In the genomic region with DNA sequence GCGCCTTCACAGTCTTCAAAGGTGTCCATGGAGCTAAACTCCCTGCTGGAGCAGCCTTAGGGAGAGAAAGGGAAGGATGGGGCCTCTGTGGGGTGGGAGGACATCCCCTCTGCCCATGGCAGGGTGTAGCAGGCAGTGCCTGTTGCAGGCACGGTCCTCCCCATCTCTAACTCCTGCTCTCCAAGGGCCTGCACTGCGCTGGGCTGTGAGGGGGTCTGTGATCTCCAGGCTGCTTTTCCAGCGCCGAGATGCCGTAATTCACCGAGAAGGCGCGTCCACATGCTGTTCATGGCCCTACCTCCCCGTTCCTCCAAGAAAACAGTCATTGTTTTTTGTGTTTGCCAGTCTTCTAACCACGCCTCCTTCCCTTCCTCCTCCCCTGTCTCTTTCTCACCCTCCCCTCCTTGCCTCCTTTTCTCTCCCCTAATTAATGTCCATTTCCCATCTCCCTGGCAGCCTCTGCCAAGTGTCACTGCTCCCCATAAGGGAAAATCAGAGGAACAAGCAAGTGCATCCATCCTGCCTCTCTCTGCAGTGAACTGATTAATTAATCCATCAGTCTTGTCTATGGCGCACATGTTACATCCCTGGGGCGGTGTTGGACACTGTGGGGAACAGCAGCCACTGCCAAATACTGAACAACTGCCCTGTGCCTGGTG, we compare ENCODE assay signal across 14 cellular contexts. TPM values are rescaled to one million over a fixed set of nuclear protein-coding genes. Genes with fewer than 3 reads are reported as not detected.
DNase-seq lines count a peak whose midpoint lies in the region; ATAC-seq and TF ChIP-seq lines count a peak whose summit lies in the region.
"Had no signal": no experiment of that assay in that cellular context is flagged by ENCODE, and none has a peak within 500 bp of the region (broad histone marks: within the 10 kb centered on the region; RNA-seq: fewer than 3 reads in every experiment).

No MANE protein-coding gene starts in this region.

- H3K27me3 Mint-ChIP-seq in activated T-cell treated with anti-CD3 and anti-CD28 coated beads, Interleukin-2, amount 50 U/mL, for 72 hours (ENCODE audit: low read depth), result peaks cover 19% of the 10 kb centered on the region
- peaks cover 29% of the 10 kb centered on the region for H3K27me3 Mint-ChIP-seq in activated T-cell treated with anti-CD3 and anti-CD28 coated beads, Interleukin-2, amount 50 U/mL, for 4 hours (ENCODE audit: low read depth)
- H3K27me3 Mint-ChIP-seq in activated T-helper 2 cell treated with anti-CD3 and anti-CD28 coated beads, Interferon-gamma antibody, Interleukin-2, Interleukin-4, amounts not matched to agents 10 μg/mL and 5 μg/mL and 100 μg/mL, durations not matched to agents 14 hours and 24 hours and 36 hours (ENCODE audit: low read depth), result peaks cover 35% of the 10 kb centered on the region

- TF ChIP-seq CTCF in SK-N-SH (IDR thresholded peaks at IDR 0.05), result no peak

- DNase-seq in activated T-cell treated with anti-CD3 and anti-CD28 coated beads, Interleukin-2, amount 50 U/mL, for 72 hours, result no peak
- no peak for DNase-seq in activated T-cell treated with anti-CD3 and anti-CD28 coated beads, Interleukin-2, amount 50 U/mL, for 4 hours
- DNase-seq in activated T-helper 2 cell treated with anti-CD3 and anti-CD28 coated beads, Interferon-gamma antibody, Interleukin-2, Interleukin-4, amounts not matched to agents 10 μg/mL and 5 μg/mL and 100 μg/mL, durations not matched to agents 14 hours and 24 hours and 36 hours (ENCODE audit: low spot score), result no peak
- DNase-seq in SK-N-SH, result no peak
- no peak for DNase-seq in KG1 (lab: John Stamatoyannopoulos, UW)
- DNase-seq: GF-D8, HCEC 1CT, mesenchymal stem cell, NCI-H2171, SHP77 had no signal

- peak overlapping the region; percentile 22 to 89 for H3K4me3 Mint-ChIP-seq in activated T-cell treated with anti-CD3 and anti-CD28 coated beads, Interleukin-2, amount 50 U/mL, for 72 hours
- H3K4me3 Mint-ChIP-seq in activated T-cell treated with anti-CD3 and anti-CD28 coated beads, Interleukin-2, amount 50 U/mL, for 4 hours, result no peak overlapping the region
- peak overlapping the region; percentile 30 for H3K4me3 Mint-ChIP-seq in activated T-helper 2 cell treated with anti-CD3 and anti-CD28 coated beads, Interferon-gamma antibody, Interleukin-2, Interleukin-4, amounts not matched to agents 10 μg/mL and 5 μg/mL and 100 μg/mL, durations not matched to agents 14 hours and 24 hours and 36 hours (ENCODE audit: low read depth)

- H3K27ac Mint-ChIP-seq in activated T-cell treated with anti-CD3 and anti-CD28 coated beads, Interleukin-2, amount 50 U/mL, for 72 hours, result no peak overlapping the region
- H3K27ac Mint-ChIP-seq in activated T-helper 2 cell treated with anti-CD3 and anti-CD28 coated beads, Interferon-gamma antibody, Interleukin-2, Interleukin-4, amounts not matched to agents 10 μg/mL and 5 μg/mL and 100 μg/mL, durations not matched to agents 14 hours and 24 hours and 36 hours, result no peak overlapping the region

- no peak for TF ChIP-seq RAD21 in SK-N-SH (IDR thresholded peaks at IDR 0.05; ENCODE audit: low read length)

- no peaks in the 10 kb centered on the region for H3K36me3 ChIP-seq in iPS-18a (ENCODE audit: control insufficient read depth, low read depth, low read length)
- no peaks in the 10 kb centered on the region for H3K36me3 ChIP-seq in skeletal muscle satellite cell (ENCODE audit: insufficient read depth, low read length)
- H3K36me3 ChIP-seq in SK-N-SH (replicated peaks in 1 of 2; ENCODE audit: control insufficient read depth in 1 of 2, insufficient read depth in 2 of 2, low read length in 1 of 2), result no peaks in the 10 kb centered on the region

- intact Hi-C loops in activated T-helper 2 cell treated with anti-CD3 and anti-CD28 coated beads, Interferon-gamma antibody, Interleukin-2, Interleukin-4, amounts not matched to agents 10 μg/mL and 5 μg/mL and 100 μg/mL, durations not matched to agents 14 hours and 24 hours and 36 hours (cut with micrococcal nuclease), result no loop called here

- H3K9me2 ChIP-seq in SK-N-SH, result no peaks in the 10 kb centered on the region

- peak overlapping the region; percentile 97 for H3K4me2 ChIP-seq in skeletal muscle satellite cell (ENCODE audit: low read length)
- no peak overlapping the region for H3K4me2 ChIP-seq in SK-N-SH

- H2AFZ ChIP-seq in SK-N-SH (ENCODE audit: low read depth), result no peak overlapping the region

- no peaks in the 10 kb centered on the region for H3K36me3 Mint-ChIP-seq in activated T-cell treated with anti-CD3 and anti-CD28 coated beads, Interleukin-2, amount 50 U/mL, for 72 hours (ENCODE audit: insufficient read depth in 2 of 2)
- H3K36me3 Mint-ChIP-seq in activated T-cell treated with anti-CD3 and anti-CD28 coated beads, Interleukin-2, amount 50 U/mL, for 4 hours (ENCODE audit: insufficient read depth), result no peaks in the 10 kb centered on the region
- no peaks in the 10 kb centered on the region for H3K36me3 Mint-ChIP-seq in activated T-helper 2 cell treated with anti-CD3 and anti-CD28 coated beads, Interferon-gamma antibody, Interleukin-2, Interleukin-4, amounts not matched to agents 10 μg/mL and 5 μg/mL and 100 μg/mL, durations not matched to agents 14 hours and 24 hours and 36 hours (ENCODE audit: low read depth)

- CTCF ChIA-PET in SK-N-SH (lab: Yijun Ruan, JAX), result interaction anchor here (0.7 to 14.2 kb wide), 9 partner anchors 9 to 242 kb away, joined by 3 to 361 read pairs (median 5); a partner anchor contains a TSS

- no peaks in the 10 kb centered on the region for H3K79me2 ChIP-seq in SK-N-SH (ENCODE audit: insufficient read depth)

- ATAC-seq in activated T-cell treated with anti-CD3 and anti-CD28 coated beads, Interleukin-2, amount 50 U/mL, for 72 hours (replicated peaks in 1 of 2), result no peak
- ATAC-seq in activated T-cell treated with anti-CD3 and anti-CD28 coated beads, Interleukin-2, amount 50 U/mL, for 4 hours, result no peak
- ATAC-seq in GM18870 (IDR thresholded peaks at IDR 0.05; ENCODE audit: unreplicated experiment), result no peak

- no peak overlapping the region for H3K9ac ChIP-seq in iPS-18a (ENCODE audit: low read length)
- no peak overlapping the region for H3K9ac ChIP-seq in skeletal muscle satellite cell (ENCODE audit: low read depth, low read length)
- H3K9ac ChIP-seq in SK-N-SH, result no peak overlapping the region

- no peaks in the 10 kb centered on the region for H4K20me1 ChIP-seq in SK-N-SH (ENCODE audit: insufficient read depth)

- H3K27ac ChIP-seq in iPS-18a (ENCODE audit: low read length) (no peak overlapping the region), SK-N-SH (ENCODE audit: low read depth in 2 of 2, low read length in 1 of 2) (no peak overlapping the region)

- H3K4me3 ChIP-seq in iPS-18a (ENCODE audit: low read length) (peak overlapping the region; percentile 73), skeletal muscle satellite cell (ENCODE audit: low read length) (no peak overlapping the region), SK-N-SH (ENCODE audit: low read depth in 2 of 2, low read length in 1 of 2) (no peak overlapping the region)

- POLR2A ChIA-PET in SK-N-SH (lab: Yijun Ruan, JAX), result no interaction called here

- TF ChIP-seq EP300 in SK-N-SH (IDR thresholded peaks at IDR 0.05; ENCODE audit: borderline replicate concordance in 1 of 2, low read depth in 1 of 2, low read length in 1 of 2), result no peak

- H3K9me3 ChIP-seq in iPS-18a (ENCODE audit: control insufficient read depth, low read depth, low read length) (no peaks in the 10 kb centered on the region), skeletal muscle satellite cell (replicated peaks; ENCODE audit: low read length) (no peaks in the 10 kb centered on the region), SK-N-SH (no peaks in the 10 kb centered on the region)

- H3K4me1 ChIP-seq in iPS-18a (ENCODE audit: control insufficient read depth, low read depth, low read length) (peaks cover 6% of the 10 kb centered on the region), skeletal muscle satellite cell (ENCODE audit: control insufficient read depth, insufficient read depth, low read length) (peaks cover 19% of the 10 kb centered on the region), SK-N-SH (ENCODE audit: control insufficient read depth in 1 of 2, insufficient read depth in 2 of 2, low read depth in 1 of 2, low read length in 1 of 2) (peaks cover 2 to 15% of the 10 kb centered on the region in 2 experiments; a peak in 3 of 4 replicates)

- H3F3A ChIP-seq in SK-N-SH (replicated peaks; ENCODE audit: insufficient read depth), result peaks cover 3% of the 10 kb centered on the region

- H3K27me3 ChIP-seq in iPS-18a (ENCODE audit: control insufficient read depth, insufficient read depth, low read length) (peaks cover 33% of the 10 kb centered on the region), skeletal muscle satellite cell (ENCODE audit: control insufficient read depth, insufficient read depth, low read length) (peaks cover 5% of the 10 kb centered on the region), SK-N-SH (ENCODE audit: insufficient read depth) (no peaks in the 10 kb centered on the region)

- H3K9me3 Mint-ChIP-seq in activated T-cell treated with anti-CD3 and anti-CD28 coated beads, Interleukin-2, amount 50 U/mL, for 72 hours, result no peaks in the 10 kb centered on the region
- H3K9me3 Mint-ChIP-seq in activated T-cell treated with anti-CD3 and anti-CD28 coated beads, Interleukin-2, amount 50 U/mL, for 4 hours, result no peaks in the 10 kb centered on the region
- H3K9me3 Mint-ChIP-seq in activated T-helper 2 cell treated with anti-CD3 and anti-CD28 coated beads, Interferon-gamma antibody, Interleukin-2, Interleukin-4, amounts not matched to agents 10 μg/mL and 5 μg/mL and 100 μg/mL, durations not matched to agents 14 hours and 24 hours and 36 hours, result no peaks in the 10 kb centered on the region

- WGBS in SK-N-SH (ENCODE audit: low lambda C conversion rate), result 80% methylated on average over 12 of the region's 13 CpGs

- peaks cover 25% of the 10 kb centered on the region for H3K4me1 Mint-ChIP-seq in activated T-cell treated with anti-CD3 and anti-CD28 coated beads, Interleukin-2, amount 50 U/mL, for 72 hours (ENCODE audit: low read depth)
- peaks cover 11% of the 10 kb centered on the region for H3K4me1 Mint-ChIP-seq in activated T-cell treated with anti-CD3 and anti-CD28 coated beads, Interleukin-2, amount 50 U/mL, for 4 hours (ENCODE audit: low read depth)
- H3K4me1 Mint-ChIP-seq in activated T-helper 2 cell treated with anti-CD3 and anti-CD28 coated beads, Interferon-gamma antibody, Interleukin-2, Interleukin-4, amounts not matched to agents 10 μg/mL and 5 μg/mL and 100 μg/mL, durations not matched to agents 14 hours and 24 hours and 36 hours (ENCODE audit: low read depth), result peaks cover 13% of the 10 kb centered on the region

TF ChIP-seq in SK-N-SH, 30 proteins besides CTCF, POLR2A, EP300 and RAD21:
- no peak for TF ChIP-seq RCOR1 (IDR thresholded peaks at IDR 0.05; ENCODE audit: low read length)

RNA-seq across cellular contexts. Expression of a gene that starts 17.7 kb away (rescaled TPM):
- total RNA-seq in activated T-cell treated with anti-CD3 and anti-CD28 coated beads, Interleukin-2, amount 50 U/mL, for 72 hours, result 10 to 100 TPM; 14.7 to 19.8 TPM
- total RNA-seq in activated T-cell treated with anti-CD3 and anti-CD28 coated beads, Interleukin-2, amount 50 U/mL, for 4 hours, result 1 to 10 TPM; 5.7 to 6.9 (median 6.7) TPM
- 3.4 and 3.8 TPM in 2 replicates for total RNA-seq in activated T-helper 2 cell treated with anti-CD3 and anti-CD28 coated beads, Interferon-gamma antibody, Interleukin-2, Interleukin-4, amounts not matched to agents 10 μg/mL and 5 μg/mL and 100 μg/mL, durations not matched to agents 14 hours and 24 hours and 36 hours
- 0.22 and 0.25 TPM in 2 replicates for total RNA-seq in skeletal muscle satellite cell (2012; rRNA removed)
- 0.06 and 0.21 TPM in 2 replicates for polyA plus RNA-seq in SK-N-SH (2012; rRNA removed)
- polyA plus RNA-seq in SK-N-SH (2012; cell fraction: cytosol; rRNA removed), result 0.06 and 0.14 TPM in 2 replicates
- 0.01 and 0.07 TPM in 2 replicates for polyA plus RNA-seq in SK-N-SH (2012; cell fraction: nucleus; rRNA removed)
- total RNA-seq: LHCN-M2 had no signal
